In the genomic region with DNA sequence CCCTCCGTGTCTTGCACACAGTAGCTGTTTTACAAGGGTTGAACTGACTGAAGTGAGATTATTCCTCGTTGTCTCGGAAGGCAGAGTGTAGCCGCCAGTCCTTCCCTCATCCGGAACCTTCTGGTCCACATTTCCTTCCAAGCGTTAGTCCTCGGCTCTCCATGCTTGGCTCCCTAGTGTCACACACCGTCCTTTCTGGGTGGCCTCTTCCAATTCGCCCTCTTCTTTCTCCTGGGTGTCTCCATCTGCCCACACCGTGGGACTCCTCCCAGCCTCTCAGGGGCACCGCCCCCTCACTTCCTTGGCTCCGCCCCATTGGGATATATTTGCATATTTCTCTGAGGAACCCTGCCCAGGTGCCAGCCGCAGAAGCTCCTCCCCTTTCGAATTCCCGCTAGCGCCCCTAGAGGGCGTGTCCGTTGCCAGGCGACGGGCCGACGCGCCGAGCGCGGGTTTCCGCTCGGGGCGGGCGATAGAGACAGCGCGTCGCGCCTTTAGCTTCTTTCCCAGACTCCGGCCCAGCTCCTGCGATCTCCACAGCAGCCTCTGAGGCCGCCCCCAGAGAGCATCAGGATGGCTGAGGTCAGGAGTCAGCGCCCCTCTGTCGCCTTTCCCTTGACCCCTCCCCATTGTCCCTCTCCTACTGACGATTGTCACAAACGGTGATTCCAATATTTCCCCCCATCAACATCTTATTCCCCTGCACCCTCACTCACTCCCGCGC, we compare ENCODE assay signal across 1 cellular context.
TF ChIP-seq lines count a peak whose summit lies in the region.

TSS of gene CFAP58 (plus strand) at position 509 of the 724 bp plus-strand sequence. CDS start at position 574, 65 bp downstream.

TF ChIP-seq in K562, 482 proteins besides CTCF, POLR2A, EP300 and RAD21 (continued from another document and continues in another):
- TF ChIP-seq, protein P1, sequence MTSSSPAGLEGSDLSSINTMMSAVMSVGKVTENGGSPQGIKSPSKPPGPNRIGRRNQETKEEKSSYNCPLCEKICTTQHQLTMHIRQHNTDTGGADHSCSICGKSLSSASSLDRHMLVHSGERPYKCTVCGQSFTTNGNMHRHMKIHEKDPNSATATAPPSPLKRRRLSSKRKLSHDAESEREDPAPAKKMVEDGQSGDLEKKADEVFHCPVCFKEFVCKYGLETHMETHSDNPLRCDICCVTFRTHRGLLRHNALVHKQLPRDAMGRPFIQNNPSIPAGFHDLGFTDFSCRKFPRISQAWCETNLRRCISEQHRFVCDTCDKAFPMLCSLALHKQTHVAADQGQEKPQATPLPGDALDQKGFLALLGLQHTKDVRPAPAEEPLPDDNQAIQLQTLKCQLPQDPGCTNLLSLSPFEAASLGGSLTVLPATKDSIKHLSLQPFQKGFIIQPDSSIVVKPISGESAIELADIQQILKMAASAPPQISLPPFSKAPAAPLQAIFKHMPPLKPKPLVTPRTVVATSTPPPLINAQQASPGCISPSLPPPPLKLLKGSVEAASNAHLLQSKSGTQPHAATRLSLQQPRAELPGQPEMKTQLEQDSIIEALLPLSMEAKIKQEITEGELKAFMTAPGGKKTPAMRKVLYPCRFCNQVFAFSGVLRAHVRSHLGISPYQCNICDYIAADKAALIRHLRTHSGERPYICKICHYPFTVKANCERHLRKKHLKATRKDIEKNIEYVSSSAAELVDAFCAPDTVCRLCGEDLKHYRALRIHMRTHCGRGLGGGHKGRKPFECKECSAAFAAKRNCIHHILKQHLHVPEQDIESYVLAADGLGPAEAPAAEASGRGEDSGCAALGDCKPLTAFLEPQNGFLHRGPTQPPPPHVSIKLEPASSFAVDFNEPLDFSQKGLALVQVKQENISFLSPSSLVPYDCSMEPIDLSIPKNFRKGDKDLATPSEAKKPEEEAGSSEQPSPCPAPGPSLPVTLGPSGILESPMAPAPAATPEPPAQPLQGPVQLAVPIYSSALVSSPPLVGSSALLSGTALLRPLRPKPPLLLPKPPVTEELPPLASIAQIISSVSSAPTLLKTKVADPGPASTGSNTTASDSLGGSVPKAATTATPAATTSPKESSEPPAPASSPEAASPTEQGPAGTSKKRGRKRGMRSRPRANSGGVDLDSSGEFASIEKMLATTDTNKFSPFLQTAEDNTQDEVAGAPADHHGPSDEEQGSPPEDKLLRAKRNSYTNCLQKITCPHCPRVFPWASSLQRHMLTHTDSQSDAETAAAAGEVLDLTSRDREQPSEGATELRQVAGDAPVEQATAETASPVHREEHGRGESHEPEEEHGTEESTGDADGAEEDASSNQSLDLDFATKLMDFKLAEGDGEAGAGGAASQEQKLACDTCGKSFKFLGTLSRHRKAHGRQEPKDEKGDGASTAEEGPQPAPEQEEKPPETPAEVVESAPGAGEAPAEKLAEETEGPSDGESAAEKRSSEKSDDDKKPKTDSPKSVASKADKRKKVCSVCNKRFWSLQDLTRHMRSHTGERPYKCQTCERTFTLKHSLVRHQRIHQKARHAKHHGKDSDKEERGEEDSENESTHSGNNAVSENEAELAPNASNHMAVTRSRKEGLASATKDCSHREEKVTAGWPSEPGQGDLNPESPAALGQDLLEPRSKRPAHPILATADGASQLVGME (CRISPR knock-in tag; IDR thresholded peaks at IDR 0.05): no peak
- TF ChIP-seq HMGN3 (IDR thresholded peaks at IDR 0.05; ENCODE audit: borderline replicate concordance, extremely low read depth, insufficient read length, low read depth, low read length) (peak; percentile 39), ETV5 (CRISPR knock-in tag; IDR thresholded peaks at IDR 0.05; ENCODE audit: low read depth) (no peak), MCM2 (IDR thresholded peaks at IDR 0.05; ENCODE audit: low read depth) (no peak), RBM25 (IDR thresholded peaks at IDR 0.05; ENCODE audit: low read depth, low read length, severe bottlenecking) (no peak), ZNF518B (CRISPR knock-in tag; IDR thresholded peaks at IDR 0.05) (no peak), SIN3A (IDR thresholded peaks at IDR 0.05; ENCODE audit: borderline replicate concordance in 2 of 2, control insufficient read depth in 1 of 2, low read depth in 2 of 2, low read length in 2 of 2) (peak; percentile 82 to 93; a peak in 3 of 4 replicates), FOXJ3 (CRISPR knock-in tag; IDR thresholded peaks at IDR 0.05) (no peak), ZNF785 (CRISPR knock-in tag; IDR thresholded peaks at IDR 0.05) (no peak), GABPB1 (CRISPR knock-in tag; IDR thresholded peaks at IDR 0.05) (0 out of 2 replicates have a peak, but pooled peaks have one; percentile 33), MTA1 (IDR thresholded peaks at IDR 0.05; ENCODE audit: borderline replicate concordance) (no peak), CBFB (CRISPR knock-in tag; IDR thresholded peaks at IDR 0.05) (no peak), NCOA2 (IDR thresholded peaks at IDR 0.05; ENCODE audit: partially characterized antibody in 2 of 2) (no peak), ZKSCAN8 (CRISPR knock-in tag; IDR thresholded peaks at IDR 0.05) (no peak), RBBP5 (IDR thresholded peaks at IDR 0.05; ENCODE audit: borderline replicate concordance, insufficient read depth, low read length, poor library complexity, severe bottlenecking) (no peak), C11orf30 (IDR thresholded peaks at IDR 0.05; ENCODE audit: low read depth) (no peak), HDAC8 (tag; IDR thresholded peaks at IDR 0.05) (no peak), L3MBTL2 (IDR thresholded peaks at IDR 0.05) (peak; percentile 91), ZNF444 (CRISPR knock-in tag; IDR thresholded peaks at IDR 0.05) (no peak), PHB2 (IDR thresholded peaks at IDR 0.05; ENCODE audit: low read depth) (no peak), KAT2B (IDR thresholded peaks at IDR 0.05; ENCODE audit: low read depth, low read length) (no peak), STAT5B (CRISPR knock-in tag; IDR thresholded peaks at IDR 0.05) (no peak), POLR3A (IDR thresholded peaks at IDR 0.05; ENCODE audit: borderline replicate concordance, extremely low read depth, insufficient read depth, insufficient read length) (no peak), ZFP30 (CRISPR knock-in tag; IDR thresholded peaks at IDR 0.05; ENCODE audit: borderline replicate concordance) (no peak), SAFB2 (IDR thresholded peaks at IDR 0.05; ENCODE audit: borderline replicate concordance, low read depth, low read length, severe bottlenecking) (no peak), HEY1 (CRISPR knock-in tag; IDR thresholded peaks at IDR 0.05; ENCODE audit: borderline replicate concordance) (no peak), ZBTB2 (IDR thresholded peaks at IDR 0.05) (no peak), ZNF431 (CRISPR knock-in tag; IDR thresholded peaks at IDR 0.05) (no peak), SUPT5H (IDR thresholded peaks at IDR 0.05) (peak; percentile 54; the same call in 1 of the 2 replicates), SRSF9 (IDR thresholded peaks at IDR 0.05; ENCODE audit: borderline replicate concordance, low read depth, low read length) (no peak), TBL1XR1 (IDR thresholded peaks at IDR 0.05; ENCODE audit: low read length in 2 of 2) (peak in 1 of 2 experiments; percentile 46; a peak in 1 of 4 replicates), ZNF134 (CRISPR knock-in tag; conservative IDR thresholded peaks at IDR 0.05) (no peak), ZMIZ1 (IDR thresholded peaks at IDR 0.05; ENCODE audit: low read depth in 2 of 2, low read length in 2 of 2) (0 out of 4 replicates have a peak, but pooled peaks of 1 of the 2 experiments have one; percentile 65), MYBL2 (IDR thresholded peaks at IDR 0.05; ENCODE audit: low read depth) (no peak), MYBL2 (CRISPR knock-in tag; IDR thresholded peaks at IDR 0.05; ENCODE audit: borderline replicate concordance) (no peak), SNIP1 (IDR thresholded peaks at IDR 0.05; ENCODE audit: low read depth) (no peak)
- TF ChIP-seq, protein P2, sequence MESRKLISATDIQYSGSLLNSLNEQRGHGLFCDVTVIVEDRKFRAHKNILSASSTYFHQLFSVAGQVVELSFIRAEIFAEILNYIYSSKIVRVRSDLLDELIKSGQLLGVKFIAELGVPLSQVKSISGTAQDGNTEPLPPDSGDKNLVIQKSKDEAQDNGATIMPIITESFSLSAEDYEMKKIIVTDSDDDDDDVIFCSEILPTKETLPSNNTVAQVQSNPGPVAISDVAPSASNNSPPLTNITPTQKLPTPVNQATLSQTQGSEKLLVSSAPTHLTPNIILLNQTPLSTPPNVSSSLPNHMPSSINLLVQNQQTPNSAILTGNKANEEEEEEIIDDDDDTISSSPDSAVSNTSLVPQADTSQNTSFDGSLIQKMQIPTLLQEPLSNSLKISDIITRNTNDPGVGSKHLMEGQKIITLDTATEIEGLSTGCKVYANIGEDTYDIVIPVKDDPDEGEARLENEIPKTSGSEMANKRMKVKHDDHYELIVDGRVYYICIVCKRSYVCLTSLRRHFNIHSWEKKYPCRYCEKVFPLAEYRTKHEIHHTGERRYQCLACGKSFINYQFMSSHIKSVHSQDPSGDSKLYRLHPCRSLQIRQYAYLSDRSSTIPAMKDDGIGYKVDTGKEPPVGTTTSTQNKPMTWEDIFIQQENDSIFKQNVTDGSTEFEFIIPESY (CRISPR knock-in tag; IDR thresholded peaks at IDR 0.05): no peak
- TF ChIP-seq, protein P3, sequence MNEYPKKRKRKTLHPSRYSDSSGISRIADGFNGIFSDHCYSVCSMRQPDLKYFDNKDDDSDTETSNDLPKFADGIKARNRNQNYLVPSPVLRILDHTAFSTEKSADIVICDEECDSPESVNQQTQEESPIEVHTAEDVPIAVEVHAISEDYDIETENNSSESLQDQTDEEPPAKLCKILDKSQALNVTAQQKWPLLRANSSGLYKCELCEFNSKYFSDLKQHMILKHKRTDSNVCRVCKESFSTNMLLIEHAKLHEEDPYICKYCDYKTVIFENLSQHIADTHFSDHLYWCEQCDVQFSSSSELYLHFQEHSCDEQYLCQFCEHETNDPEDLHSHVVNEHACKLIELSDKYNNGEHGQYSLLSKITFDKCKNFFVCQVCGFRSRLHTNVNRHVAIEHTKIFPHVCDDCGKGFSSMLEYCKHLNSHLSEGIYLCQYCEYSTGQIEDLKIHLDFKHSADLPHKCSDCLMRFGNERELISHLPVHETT (CRISPR knock-in tag; conservative IDR thresholded peaks at IDR 0.05 in 1 of 2, IDR thresholded peaks at IDR 0.05 in 1 of 2): no peak
- TF ChIP-seq, protein P4, sequence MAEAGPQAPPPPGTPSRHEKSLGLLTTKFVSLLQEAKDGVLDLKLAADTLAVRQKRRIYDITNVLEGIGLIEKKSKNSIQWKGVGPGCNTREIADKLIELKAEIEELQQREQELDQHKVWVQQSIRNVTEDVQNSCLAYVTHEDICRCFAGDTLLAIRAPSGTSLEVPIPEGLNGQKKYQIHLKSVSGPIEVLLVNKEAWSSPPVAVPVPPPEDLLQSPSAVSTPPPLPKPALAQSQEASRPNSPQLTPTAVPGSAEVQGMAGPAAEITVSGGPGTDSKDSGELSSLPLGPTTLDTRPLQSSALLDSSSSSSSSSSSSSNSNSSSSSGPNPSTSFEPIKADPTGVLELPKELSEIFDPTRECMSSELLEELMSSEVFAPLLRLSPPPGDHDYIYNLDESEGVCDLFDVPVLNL (CRISPR knock-in tag; IDR thresholded peaks at IDR 0.05; ENCODE audit: low read depth): no peak
